1 cellular context compared by ENCODE assay signal in genomic region chr9:130208600-130209347, GRCh38.
TF ChIP-seq lines count a peak whose summit lies in the region.

No MANE protein-coding gene starts in this region.

TF ChIP-seq in GM23338, 12 proteins besides CTCF, POLR2A, EP300 and RAD21 (continued from another document):
- no peak for TF ChIP-seq ZNF462 (CRISPR knock-in tag; IDR thresholded peaks at IDR 0.05)
- no peak for TF ChIP-seq CREB1 (CRISPR knock-in tag; IDR thresholded peaks at IDR 0.05; ENCODE audit: low read depth)
- TF ChIP-seq NANOG (IDR thresholded peaks at IDR 0.05; ENCODE audit: borderline replicate concordance), result no peak
- TF ChIP-seq ZNF331 (CRISPR knock-in tag; IDR thresholded peaks at IDR 0.05; ENCODE audit: low read depth), result no peak
- no peak for TF ChIP-seq POLR2AphosphoS5 (IDR thresholded peaks at IDR 0.05; ENCODE audit: low read depth)
- TF ChIP-seq JUNB (IDR thresholded peaks at IDR 0.05; ENCODE audit: unreplicated experiment), result no peak
- TF ChIP-seq ZNF114 (CRISPR knock-in tag; IDR thresholded peaks at IDR 0.05), result no peak
- no peak for TF ChIP-seq STAT1 (IDR thresholded peaks at IDR 0.05; ENCODE audit: unreplicated experiment)
- TF ChIP-seq ETS1 (IDR thresholded peaks at IDR 0.05), result no peak
- TF ChIP-seq EZH2 (IDR thresholded peaks at IDR 0.05; ENCODE audit: low read depth, unreplicated experiment), result no peak
- no peak for TF ChIP-seq EZH2phosphoT487 (IDR thresholded peaks at IDR 0.05; ENCODE audit: unreplicated experiment)
